In the genomic region with DNA sequence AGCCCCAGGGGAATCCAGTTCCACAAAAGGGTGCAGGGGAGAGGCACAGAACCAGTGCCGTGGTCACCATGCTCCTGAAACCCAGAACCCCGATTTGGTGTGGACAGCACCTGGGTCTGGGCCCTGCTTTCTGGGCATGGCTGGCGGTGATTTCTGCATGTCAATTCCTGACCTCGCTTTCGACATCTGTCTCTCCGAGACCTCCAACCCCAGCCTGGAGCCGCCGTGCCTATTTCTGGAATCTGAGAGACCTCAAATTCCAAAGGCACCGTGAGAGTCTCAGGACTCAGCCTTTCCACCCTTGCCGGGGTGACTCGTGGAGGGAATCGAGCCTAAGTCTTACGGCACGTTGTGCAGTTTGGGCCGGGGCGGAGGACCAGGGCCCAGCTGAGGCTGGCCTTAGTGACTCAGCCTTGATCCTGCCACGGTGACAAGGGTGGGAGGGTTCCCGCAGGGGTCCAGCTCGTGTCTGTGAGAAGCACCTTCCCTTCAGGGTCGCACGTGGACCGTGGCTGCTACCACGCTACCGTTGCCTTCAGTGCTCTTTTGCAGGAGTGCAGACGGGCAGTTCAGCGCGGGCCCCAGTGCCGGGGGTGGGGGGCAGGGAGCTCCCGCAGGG, we compare ENCODE assay signal across 11 cellular contexts.
DNase-seq lines count a peak whose midpoint lies in the region; ATAC-seq and TF ChIP-seq lines count a peak whose summit lies in the region.
"Had no signal": no experiment of that assay in that cellular context is flagged by ENCODE, and none has a peak within 500 bp of the region (broad histone marks: within the 10 kb centered on the region; RNA-seq: fewer than 3 reads in every experiment).

No MANE protein-coding gene starts in this region.

- peak overlapping the region; percentile 7 for H4K91ac ChIP-seq in mesenchymal stem cell (ENCODE audit: low read length)

- WGBS in mesenchymal stem cell: 88% methylated on average over 28 of the region's 29 CpGs

- no peak overlapping the region for H3K14ac ChIP-seq in mesenchymal stem cell (ENCODE audit: low read length in 2 of 2)

- peaks cover 0 to 10% of the 10 kb centered on the region in 2 experiments for H3K27me3 ChIP-seq in mesenchymal stem cell (ENCODE audit: control insufficient read depth in 1 of 2, insufficient read depth in 1 of 2, low read length in 2 of 2)

- H4K8ac ChIP-seq in mesenchymal stem cell (ENCODE audit: low read length): no peak overlapping the region

- H3K18ac ChIP-seq in mesenchymal stem cell (ENCODE audit: low read depth in 1 of 2, low read length in 2 of 2): no peak overlapping the region

- H3K36me3 ChIP-seq in HEK293 (ENCODE audit: control insufficient read depth in 2 of 2, insufficient read depth in 1 of 2, low read length in 2 of 2): no peaks in the 10 kb centered on the region
- H3K36me3 ChIP-seq in mesenchymal stem cell (ENCODE audit: control insufficient read depth in 1 of 2, insufficient read depth in 2 of 2, low read depth in 1 of 2, low read length in 2 of 2): no peaks in the 10 kb centered on the region

- POLR2A ChIA-PET in HEK293 (lab: Yijun Ruan, JAX): no interaction called here

- H3K4me1 ChIP-seq in HEK293 (ENCODE audit: control insufficient read depth, insufficient read depth, low read length): peaks cover 29% of the 10 kb centered on the region
- peaks cover 3% of the 10 kb centered on the region for H3K4me1 ChIP-seq in mesenchymal stem cell (ENCODE audit: control insufficient read depth, insufficient read depth, low read depth, low read length)

- no peak overlapping the region for H3K4me3 ChIP-seq in HEK293 (ENCODE audit: low read depth, low read length)
- H3K4me3 ChIP-seq in mesenchymal stem cell (ENCODE audit: insufficient read depth in 1 of 2, low read depth in 1 of 2, low read length in 2 of 2): no peak overlapping the region

- H2BK5ac ChIP-seq in mesenchymal stem cell (ENCODE audit: low read depth, low read length, poor library complexity, severe bottlenecking): no peak overlapping the region

- H3K27ac ChIP-seq in HEK293 (ENCODE audit: extremely low read depth, low read depth, low read length) (no peak overlapping the region), mesenchymal stem cell (ENCODE audit: low read length, poor library complexity, severe bottlenecking) (no peak overlapping the region)

- no peaks in the 10 kb centered on the region for H3K27me3 Mint-ChIP-seq in type B pancreatic cell
- H3K27me3 Mint-ChIP-seq in stimulated activated naive B cell treated with anti-CD40 and anti-IgM and Interleukin-4, amounts not matched to agents 10 μg/mL and 1 μg/mL and 100 μg/mL, for 72 hours: peaks cover 0 to 3% of the 10 kb centered on the region in 2 donors

- CTCF ChIA-PET in HEK293 (lab: Yijun Ruan, JAX): no interaction called here

- TF ChIP-seq CTCF in HEK293 (tag by site-specific recombination; IDR thresholded peaks at IDR 0.05) (no peak), type B pancreatic cell (conservative IDR thresholded peaks at IDR 0.05) (no peak)

- peaks cover 8% of the 10 kb centered on the region for H3K4me1 Mint-ChIP-seq in type B pancreatic cell (ENCODE audit: unreplicated experiment)
- no peaks in the 10 kb centered on the region for H3K4me1 Mint-ChIP-seq in stimulated activated naive B cell treated with anti-CD40 and anti-IgM and Interleukin-4, amounts not matched to agents 10 μg/mL and 1 μg/mL and 100 μg/mL, for 72 hours

- H3K23ac ChIP-seq in mesenchymal stem cell (ENCODE audit: low read length in 2 of 2): no peak overlapping the region

- no peak overlapping the region for H3K4me3 Mint-ChIP-seq in type B pancreatic cell
- H3K4me3 Mint-ChIP-seq in stimulated activated naive B cell treated with anti-CD40 and anti-IgM and Interleukin-4, amounts not matched to agents 10 μg/mL and 1 μg/mL and 100 μg/mL, for 72 hours: no peak overlapping the region
- H3K4me3 Mint-ChIP-seq: HFFc6 had no signal

- no peak overlapping the region for H3K4me2 ChIP-seq in mesenchymal stem cell (ENCODE audit: low read length, poor library complexity, severe bottlenecking)

- H3K36me3 Mint-ChIP-seq in type B pancreatic cell: no peaks in the 10 kb centered on the region
- H3K36me3 Mint-ChIP-seq in stimulated activated naive B cell treated with anti-CD40 and anti-IgM and Interleukin-4, amounts not matched to agents 10 μg/mL and 1 μg/mL and 100 μg/mL, for 72 hours: no peaks in the 10 kb centered on the region

- ATAC-seq in stimulated activated naive B cell treated with anti-CD40 and anti-IgM and Interleukin-4, amounts not matched to agents 10 μg/mL and 1 μg/mL and 100 μg/mL, for 72 hours (replicated peaks): no peak

- H2BK120ac ChIP-seq in mesenchymal stem cell (ENCODE audit: low read depth, low read length): no peak overlapping the region

- no peak overlapping the region for H3K4ac ChIP-seq in mesenchymal stem cell (ENCODE audit: low read depth in 1 of 2, low read length in 2 of 2)

- no peak overlapping the region for H3K27ac Mint-ChIP-seq in type B pancreatic cell
- no peak overlapping the region for H3K27ac Mint-ChIP-seq in stimulated activated naive B cell treated with anti-CD40 and anti-IgM and Interleukin-4, amounts not matched to agents 10 μg/mL and 1 μg/mL and 100 μg/mL, for 72 hours
- H3K27ac Mint-ChIP-seq: HFFc6 had no signal

- no peak overlapping the region for H2BK12ac ChIP-seq in mesenchymal stem cell (ENCODE audit: low read length in 2 of 2)

- DNase-seq in RPMI8226: peak; percentile 8
- DNase-seq in mesenchymal stem cell: no peak
- DNase-seq in type B pancreatic cell (ENCODE audit: extremely low spot score, unreplicated experiment): peak; percentile 60
- DNase-seq in stimulated activated CD4-positive, alpha-beta T cell treated with anti-CD3 and anti-CD28 coated beads, Interleukin-2, amount 100 ng/mL, for 24 hours: no peak
- DNase-seq in nucleus accumbens (lab: John Stamatoyannopoulos, UW): no peak
- DNase-seq in stimulated activated naive B cell treated with anti-CD40 and anti-IgM and Interleukin-4, amounts not matched to agents 10 μg/mL and 1 μg/mL and 100 μg/mL, for 72 hours: no peak
- DNase-seq: COR-L47, DMS153, HFFc6, NCI-H187 had no signal

- no peaks in the 10 kb centered on the region for H3K79me1 ChIP-seq in mesenchymal stem cell (replicated peaks; ENCODE audit: low read length, poor library complexity, severe bottlenecking)

- H2AFZ ChIP-seq in mesenchymal stem cell (ENCODE audit: low read depth, low read length): no peak overlapping the region

- peaks cover 3% of the 10 kb centered on the region for H3K9me3 Mint-ChIP-seq in type B pancreatic cell
- H3K9me3 Mint-ChIP-seq in stimulated activated naive B cell treated with anti-CD40 and anti-IgM and Interleukin-4, amounts not matched to agents 10 μg/mL and 1 μg/mL and 100 μg/mL, for 72 hours: no peaks in the 10 kb centered on the region
- H3K9me3 Mint-ChIP-seq: HFFc6 had no signal

- H2AK5ac ChIP-seq in mesenchymal stem cell (ENCODE audit: low read length, severe bottlenecking): no peak overlapping the region

- H3K9me3 ChIP-seq in HEK293 (ENCODE audit: control insufficient read depth, insufficient read depth, low read depth, low read length): no peaks in the 10 kb centered on the region
- H3K9me3 ChIP-seq in mesenchymal stem cell (ENCODE audit: control insufficient read depth, low read length): no peaks in the 10 kb centered on the region

- H2BK15ac ChIP-seq in mesenchymal stem cell (ENCODE audit: low read depth, poor library complexity, severe bottlenecking): no peak overlapping the region

- no peak overlapping the region for H3K9ac ChIP-seq in mesenchymal stem cell (ENCODE audit: low read length)

TF ChIP-seq in HEK293, 187 proteins besides CTCF, POLR2A, EP300 and RAD21:
- 0 out of 2 replicates have a peak, but pooled peaks have one; percentile 8 for TF ChIP-seq YY1 (tag by site-specific recombination; IDR thresholded peaks at IDR 0.05)
- TF ChIP-seq ZNF785 (tag by site-specific recombination; IDR thresholded peaks at IDR 0.05): no peak

Comparison
In these comparisons a context has a peak if more than half of its experiments do, and no peak if none do; other contexts are left out.
1. DNase-seq: peak in RPMI8226 (single experiment) and type B pancreatic cell (single experiment); none in mesenchymal stem cell (single experiment), stimulated activated CD4-positive, alpha-beta T cell treated with anti-CD3 and anti-CD28 coated beads, Interleukin-2, amount 100 ng/mL, for 24 hours (0 of 2), nucleus accumbens (0 of 56) and stimulated activated naive B cell treated with anti-CD40 and anti-IgM and Interleukin-4, amounts not matched to agents 10 μg/mL and 1 μg/mL and 100 μg/mL, for 72 hours (single experiment).